In genomic region chr1:39509360-39510009, GRCh38 we compare ENCODE assay signal across 8 cellular contexts. TPM values are rescaled to one million over a fixed set of nuclear protein-coding genes. Genes with fewer than 3 reads are reported as not detected.
DNase-seq lines count a peak whose midpoint lies in the region; ATAC-seq and TF ChIP-seq lines count a peak whose summit lies in the region.

No MANE protein-coding gene starts in this region.

- WGBS in H9 (ENCODE audit: extremely low coverage, insufficient read length, low lambda C conversion rate) = no CpG with 5 or more reads among the region's 22 CpGs
- 68 to 69% methylated on average over 17 to 22 of the region's 22 CpGs for WGBS in tibial nerve, 2 donors

- H4K20me1 ChIP-seq in H9 (ENCODE audit: control insufficient read depth, insufficient read depth, insufficient read length) = no peaks in the 10 kb centered on the region

- H3K23ac ChIP-seq in H9 (ENCODE audit: insufficient read length, low read depth, low read length) = no peak overlapping the region

- no peak overlapping the region for H2BK20ac ChIP-seq in H9 (ENCODE audit: low read depth, low read length, poor library complexity, severe bottlenecking)

- no peak overlapping the region for H3K4me3 Mint-ChIP-seq in H9

- H3T11ph ChIP-seq in H9 (ENCODE audit: low read length) = no peak overlapping the region

- peaks cover 20% of the 10 kb centered on the region for H3K27me3 Mint-ChIP-seq in H9 (ENCODE audit: low read depth)

- H4K5ac ChIP-seq in H9 (ENCODE audit: insufficient read length, low read depth, low read length) = no peak overlapping the region

- no peaks in the 10 kb centered on the region for H3K79me1 ChIP-seq in H9 (ENCODE audit: insufficient read depth, low read depth, low read length, poor library complexity, severe bottlenecking)

- DNase-seq in Daoy (ENCODE audit: low read depth) (peak; percentile 81), NB4 (ENCODE audit: low read depth) (peak; percentile 65), germinal center (ENCODE audit: low spot score) (peak; percentile 26), NCI-H2107 (lab: John Stamatoyannopoulos, UW) (no peak), H9 (no peak), tibial nerve (ENCODE audit: low spot score in 2 of 2) (no peak), retina (no peak)

- H2BK120ac ChIP-seq in H9 (ENCODE audit: low read depth, low read length, poor library complexity, severe bottlenecking) = no peak overlapping the region

- no peaks in the 10 kb centered on the region for H3K36me3 ChIP-seq in tibial nerve

- H3K36me3 Mint-ChIP-seq in H9 (ENCODE audit: insufficient read depth in 1 of 3, low read depth in 3 of 3) = no peaks in the 10 kb centered on the region

- no peak overlapping the region for H3K4me2 ChIP-seq in H9 (ENCODE audit: insufficient read depth, insufficient read length, low read length)

- no peak overlapping the region for H3K4me3 ChIP-seq in NB4 (ENCODE audit: low read depth, low read length)
- H3K4me3 ChIP-seq in tibial nerve = no peak overlapping the region

- H2BK12ac ChIP-seq in H9 (ENCODE audit: insufficient read length, low read depth, low read length) = no peak overlapping the region

- no peaks in the 10 kb centered on the region for H3K79me2 ChIP-seq in H9 (ENCODE audit: insufficient read depth, low read length)

- no peaks in the 10 kb centered on the region for H3K9me3 ChIP-seq in H9 (ENCODE audit: control insufficient read depth, low read depth, low read length)
- no peaks in the 10 kb centered on the region for H3K9me3 ChIP-seq in tibial nerve

- peaks cover 10 to 11% of the 10 kb centered on the region in 2 experiments for H3K4me1 Mint-ChIP-seq in H9

- H2BK15ac ChIP-seq in H9 (ENCODE audit: low read depth, low read length) = no peak overlapping the region

- no peak overlapping the region for H3K56ac ChIP-seq in H9 (ENCODE audit: insufficient read length, low read depth, low read length)

- no peak for TF ChIP-seq EP300 in tibial nerve (IDR thresholded peaks at IDR 0.05)

- H3K23me2 ChIP-seq in H9 (ENCODE audit: insufficient read length, low read depth, low read length, poor library complexity, severe bottlenecking) = no peaks in the 10 kb centered on the region

- TF ChIP-seq POLR2A in NB4 (IDR thresholded peaks at IDR 0.05; ENCODE audit: extremely low read depth, insufficient read length) = no peak
- no peak for TF ChIP-seq POLR2A in tibial nerve (IDR thresholded peaks at IDR 0.05)

- no peak for TF ChIP-seq CTCF in NB4 (IDR thresholded peaks at IDR 0.05; ENCODE audit: low read depth, low read length)
- TF ChIP-seq CTCF in H9 (conservative IDR thresholded peaks at IDR 0.05) = no peak
- no peak for TF ChIP-seq CTCF in tibial nerve (IDR thresholded peaks at IDR 0.05)

- H2BK5ac ChIP-seq in H9 (ENCODE audit: insufficient read length, low read length) = no peak overlapping the region

- H3K9me3 Mint-ChIP-seq in H9 = no peaks in the 10 kb centered on the region

- peak overlapping the region in 1 of 3 experiments; percentile 44; a peak in 1 of 7 replicates for H3K27ac Mint-ChIP-seq in H9

- no peak overlapping the region for H3K14ac ChIP-seq in H9 (ENCODE audit: insufficient read depth, low read length)

- no peak overlapping the region for H2AK5ac ChIP-seq in H9 (ENCODE audit: insufficient read length, low read length)

- no peaks in the 10 kb centered on the region for H3K4me1 ChIP-seq in H9 (ENCODE audit: insufficient read depth, low read length)
- H3K4me1 ChIP-seq in tibial nerve = peaks cover 0 to 2% (median 0%) of the 10 kb centered on the region in 4 donors

- no peak overlapping the region for H4K8ac ChIP-seq in H9 (replicated peaks; ENCODE audit: insufficient read length, low read depth, low read length)

- no peak overlapping the region for H2AFZ ChIP-seq in H9 (ENCODE audit: low read length)

- peak; percentile 48 for ATAC-seq in GM21367 (IDR thresholded peaks at IDR 0.05; ENCODE audit: unreplicated experiment)

- no peak overlapping the region for H3K4ac ChIP-seq in H9 (ENCODE audit: low read depth, low read length)

- H3K27me3 ChIP-seq in H9 (ENCODE audit: insufficient read depth, low read length) (no peaks in the 10 kb centered on the region; the same call in 1 of the 2 replicates), tibial nerve (no peaks in the 10 kb centered on the region)

- H3K27ac ChIP-seq in H9 (ENCODE audit: insufficient read length, low read depth, low read length) (no peak overlapping the region), tibial nerve (no peak overlapping the region)

- no peak overlapping the region for H3K18ac ChIP-seq in H9 (ENCODE audit: insufficient read length, low read depth, low read length)

- no peak overlapping the region for H4K91ac ChIP-seq in H9 (ENCODE audit: insufficient read length, low read depth, low read length)

- no peak overlapping the region for H3K9ac ChIP-seq in H9 (ENCODE audit: extremely low read depth, insufficient read length, low read length)

RNA-seq across cellular contexts. Expression of gene BMP8A, which starts 18.0 kb away (rescaled TPM):
- not detected in 2 replicates for total RNA-seq in Daoy (2014; rRNA removed; shearing (Covaris generic))
- total RNA-seq in H9 (2021) (0.52 and 0.94 TPM in 2 replicates), tibial nerve (1 to 10 TPM; 2.7 to 9.6 (median 7.0) TPM)

Comparison
In these comparisons a context has a peak if more than half of its experiments do, and no peak if none do; other contexts are left out.
1. DNase-seq: peak in Daoy (single experiment), NB4 (single experiment) and germinal center (single experiment); none in NCI-H2107 (single experiment), H9 (single experiment), tibial nerve (0 of 2) and retina (single experiment).